14 cellular contexts compared by ENCODE assay signal in genomic region chr9:34576943-34577634, GRCh38. TPM values are rescaled to one million over a fixed set of nuclear protein-coding genes. Genes with fewer than 3 reads are reported as not detected.
DNase-seq lines count a peak whose midpoint lies in the region; ATAC-seq, FAIRE-seq and TF ChIP-seq lines count a peak whose summit lies in the region.
"Had no signal": no experiment of that assay in that cellular context is flagged by ENCODE, and none has a peak within 500 bp of the region (broad histone marks: within the 10 kb centered on the region; RNA-seq: fewer than 3 reads in every experiment).

No MANE protein-coding gene starts in this region.

- H3K27ac Mint-ChIP-seq in activated naive CD8-positive, alpha-beta T cell treated with anti-CD3 and anti-CD28 coated beads, Interleukin-2, amount 10 ng/mL, durations not matched to agents 7 days and 5 days: no peak overlapping the region
- no peak overlapping the region for H3K27ac Mint-ChIP-seq in activated naive CD8-positive, alpha-beta T cell treated with anti-CD3 and anti-CD28 coated beads for 36 hours
- H3K27ac Mint-ChIP-seq in astrocyte (ENCODE audit: unreplicated experiment) (peak overlapping the region; percentile 85), memory B cell (no peak overlapping the region)
- peak overlapping the region; percentile 36 for H3K27ac Mint-ChIP-seq in stimulated activated memory B cell treated with anti-CD40 and anti-IgM and Interleukin-4, amounts not matched to agents 10 μg/mL and 1 μg/mL and 100 μg/mL, for 72 hours
- H3K27ac Mint-ChIP-seq: activated T-helper 2 cell treated with anti-CD3 and anti-CD28 coated beads, Interferon-gamma antibody, Interleukin-2, Interleukin-4, amounts not matched to agents 10 μg/mL and 5 μg/mL and 100 μg/mL, durations not matched to agents 14 hours and 24 hours and 36 hours had no signal

- POLR2A ChIA-PET in activated naive CD8-positive, alpha-beta T cell treated with anti-CD3 and anti-CD28 coated beads, Interleukin-2, amount 10 ng/mL, durations not matched to agents 7 days and 5 days (lab: Charles Lee): no interaction called here

- peaks cover 15% of the 10 kb centered on the region for H4K20me1 ChIP-seq in astrocyte (ENCODE audit: insufficient read depth, low read length)

- no peak overlapping the region for H3K9ac ChIP-seq in astrocyte (ENCODE audit: low read length)

- no peak for DNase-seq in activated naive CD8-positive, alpha-beta T cell treated with anti-CD3 and anti-CD28 coated beads, Interleukin-2, amount 10 ng/mL, durations not matched to agents 7 days and 5 days
- no peak for DNase-seq in activated naive CD8-positive, alpha-beta T cell treated with anti-CD3 and anti-CD28 coated beads for 36 hours
- no peak for DNase-seq in astrocyte (ENCODE audit: low read depth)
- no peak for DNase-seq in memory B cell (ENCODE audit: low spot score in 2 of 2)
- DNase-seq in NCI-H187 (lab: John Stamatoyannopoulos, UW): no peak
- no peak for DNase-seq in GM13977 (ENCODE audit: low spot score)
- no peak for DNase-seq in RKO (ENCODE audit: low spot score)
- DNase-seq: DMS79, SHP77 treated with DMSO at 0.1 percent for 48 hours had no signal

- in situ Hi-C loops in GM13977 (cut with MboI; ENCODE audit: low pct_unique_long_range_greater_than_20kb, low sequenced_read_pairs, unreplicated experiment): loop anchor here (25.0 kb wide), 1 partner anchor 140 kb away; no protein-coding TSS in a partner anchor

- no peak for FAIRE-seq in astrocyte (lab: Jason Lieb, UNC)
- FAIRE-seq: colon, GM12891, islet of Langerhans had no signal

- ATAC-seq in activated naive CD8-positive, alpha-beta T cell treated with anti-CD3 and anti-CD28 coated beads, Interleukin-2, amount 10 ng/mL, durations not matched to agents 7 days and 5 days (ENCODE audit: low read depth): no peak
- no peak for ATAC-seq in memory B cell (ENCODE audit: low read depth)
- ATAC-seq in stimulated activated memory B cell treated with anti-CD40 and anti-IgM and Interleukin-4, amounts not matched to agents 10 μg/mL and 1 μg/mL and 100 μg/mL, for 72 hours: no peak

- no peaks in the 10 kb centered on the region for H3K36me3 ChIP-seq in astrocyte (ENCODE audit: insufficient read depth, low read length)

- peaks cover 4% of the 10 kb centered on the region for H3K4me1 ChIP-seq in astrocyte (ENCODE audit: insufficient read depth, low read length)

- peaks cover 3% of the 10 kb centered on the region for H3K4me1 Mint-ChIP-seq in activated naive CD8-positive, alpha-beta T cell treated with anti-CD3 and anti-CD28 coated beads, Interleukin-2, amount 10 ng/mL, durations not matched to agents 7 days and 5 days
- H3K4me1 Mint-ChIP-seq in activated naive CD8-positive, alpha-beta T cell treated with anti-CD3 and anti-CD28 coated beads for 36 hours: peaks cover 3% of the 10 kb centered on the region
- peaks cover 30% of the 10 kb centered on the region for H3K4me1 Mint-ChIP-seq in astrocyte (ENCODE audit: low read depth, unreplicated experiment)
- H3K4me1 Mint-ChIP-seq in memory B cell: peaks cover 13% of the 10 kb centered on the region
- H3K4me1 Mint-ChIP-seq in stimulated activated memory B cell treated with anti-CD40 and anti-IgM and Interleukin-4, amounts not matched to agents 10 μg/mL and 1 μg/mL and 100 μg/mL, for 72 hours: peaks cover 15% of the 10 kb centered on the region

- H3K9me3 Mint-ChIP-seq in activated naive CD8-positive, alpha-beta T cell treated with anti-CD3 and anti-CD28 coated beads, Interleukin-2, amount 10 ng/mL, durations not matched to agents 7 days and 5 days: no peaks in the 10 kb centered on the region
- no peaks in the 10 kb centered on the region for H3K9me3 Mint-ChIP-seq in activated naive CD8-positive, alpha-beta T cell treated with anti-CD3 and anti-CD28 coated beads for 36 hours
- H3K9me3 Mint-ChIP-seq in astrocyte (ENCODE audit: unreplicated experiment) (no peaks in the 10 kb centered on the region), memory B cell (no peaks in the 10 kb centered on the region)
- no peaks in the 10 kb centered on the region for H3K9me3 Mint-ChIP-seq in stimulated activated memory B cell treated with anti-CD40 and anti-IgM and Interleukin-4, amounts not matched to agents 10 μg/mL and 1 μg/mL and 100 μg/mL, for 72 hours
- H3K9me3 Mint-ChIP-seq: activated T-helper 2 cell treated with anti-CD3 and anti-CD28 coated beads, Interferon-gamma antibody, Interleukin-2, Interleukin-4, amounts not matched to agents 10 μg/mL and 5 μg/mL and 100 μg/mL, durations not matched to agents 14 hours and 24 hours and 36 hours had no signal

- no peak overlapping the region for H2AFZ ChIP-seq in astrocyte (ENCODE audit: low read depth, low read length)

- peak overlapping the region; percentile 76 for H3K4me2 ChIP-seq in astrocyte (ENCODE audit: low read length)

- peak overlapping the region; percentile 59 for H3K4me3 Mint-ChIP-seq in activated naive CD8-positive, alpha-beta T cell treated with anti-CD3 and anti-CD28 coated beads, Interleukin-2, amount 10 ng/mL, durations not matched to agents 7 days and 5 days
- no peak overlapping the region for H3K4me3 Mint-ChIP-seq in activated naive CD8-positive, alpha-beta T cell treated with anti-CD3 and anti-CD28 coated beads for 36 hours
- H3K4me3 Mint-ChIP-seq in astrocyte (ENCODE audit: unreplicated experiment) (peak overlapping the region; percentile 78), memory B cell (peak overlapping the region; percentile 64)
- peak overlapping the region; percentile 72 for H3K4me3 Mint-ChIP-seq in stimulated activated memory B cell treated with anti-CD40 and anti-IgM and Interleukin-4, amounts not matched to agents 10 μg/mL and 1 μg/mL and 100 μg/mL, for 72 hours

- TF ChIP-seq CTCF in astrocyte (IDR thresholded peaks at IDR 0.05; ENCODE audit: insufficient read depth, low read depth, low read length): no peak
- TF ChIP-seq CTCF in GM13977 (IDR thresholded peaks at IDR 0.05; ENCODE audit: extremely low read depth, insufficient read depth, missing control alignments): no peak

- peaks cover 49% of the 10 kb centered on the region for H3K27me3 Mint-ChIP-seq in activated naive CD8-positive, alpha-beta T cell treated with anti-CD3 and anti-CD28 coated beads, Interleukin-2, amount 10 ng/mL, durations not matched to agents 7 days and 5 days
- H3K27me3 Mint-ChIP-seq in activated naive CD8-positive, alpha-beta T cell treated with anti-CD3 and anti-CD28 coated beads for 36 hours: peaks cover 67% of the 10 kb centered on the region
- H3K27me3 Mint-ChIP-seq in astrocyte (ENCODE audit: low read depth, unreplicated experiment): peaks cover 25% of the 10 kb centered on the region
- peaks cover 40% of the 10 kb centered on the region for H3K27me3 Mint-ChIP-seq in memory B cell
- H3K27me3 Mint-ChIP-seq in stimulated activated memory B cell treated with anti-CD40 and anti-IgM and Interleukin-4, amounts not matched to agents 10 μg/mL and 1 μg/mL and 100 μg/mL, for 72 hours: peaks cover 81% of the 10 kb centered on the region

- no peaks in the 10 kb centered on the region for H3K9me3 ChIP-seq in astrocyte (ENCODE audit: insufficient read depth, low read depth, low read length)

- peaks cover 52% of the 10 kb centered on the region for H3K27me3 ChIP-seq in astrocyte (ENCODE audit: insufficient read depth, low read length)

- H3K79me2 ChIP-seq in astrocyte (ENCODE audit: insufficient read depth, low read length): no peaks in the 10 kb centered on the region

- H3K27ac ChIP-seq in astrocyte (ENCODE audit: low read depth, low read length): no peak overlapping the region

- H3K36me3 Mint-ChIP-seq in activated naive CD8-positive, alpha-beta T cell treated with anti-CD3 and anti-CD28 coated beads, Interleukin-2, amount 10 ng/mL, durations not matched to agents 7 days and 5 days: no peaks in the 10 kb centered on the region
- no peaks in the 10 kb centered on the region for H3K36me3 Mint-ChIP-seq in activated naive CD8-positive, alpha-beta T cell treated with anti-CD3 and anti-CD28 coated beads for 36 hours
- H3K36me3 Mint-ChIP-seq in astrocyte (ENCODE audit: low read depth, unreplicated experiment): no peaks in the 10 kb centered on the region
- H3K36me3 Mint-ChIP-seq in memory B cell: no peaks in the 10 kb centered on the region
- no peaks in the 10 kb centered on the region for H3K36me3 Mint-ChIP-seq in stimulated activated memory B cell treated with anti-CD40 and anti-IgM and Interleukin-4, amounts not matched to agents 10 μg/mL and 1 μg/mL and 100 μg/mL, for 72 hours

- no peak overlapping the region for H3K4me3 ChIP-seq in astrocyte (ENCODE audit: insufficient read depth, low read depth, low read length)

RNA-seq across cellular contexts. Expression of gene CNTFR, which starts 12.4 kb away (rescaled TPM):
- total RNA-seq in activated naive CD8-positive, alpha-beta T cell treated with anti-CD3 and anti-CD28 coated beads, Interleukin-2, amount 10 ng/mL, durations not matched to agents 7 days and 5 days: not detected
- total RNA-seq in activated naive CD8-positive, alpha-beta T cell treated with anti-CD3 and anti-CD28 coated beads for 36 hours: not detected
- 6.6 and 7.4 TPM in 2 replicates for total RNA-seq in astrocyte
- total RNA-seq: activated T-helper 2 cell treated with anti-CD3 and anti-CD28 coated beads, Interferon-gamma antibody, Interleukin-2, Interleukin-4, amounts not matched to agents 10 μg/mL and 5 μg/mL and 100 μg/mL, durations not matched to agents 14 hours and 24 hours and 36 hours had no signal

RNA-seq across cellular contexts. Expression of gene RPP25L, which starts 34.8 kb away (rescaled TPM):
- total RNA-seq in activated naive CD8-positive, alpha-beta T cell treated with anti-CD3 and anti-CD28 coated beads, Interleukin-2, amount 10 ng/mL, durations not matched to agents 7 days and 5 days: 10 to 100 TPM; 27.2 to 29.3 TPM
- total RNA-seq in activated naive CD8-positive, alpha-beta T cell treated with anti-CD3 and anti-CD28 coated beads for 36 hours: 10 to 100 TPM; 31.6 to 34.6 TPM
- 13.9 TPM in 2 replicates for total RNA-seq in astrocyte

RNA-seq across cellular contexts. Expression of gene DCTN3, which starts 43.2 kb away (rescaled TPM):
- total RNA-seq in activated naive CD8-positive, alpha-beta T cell treated with anti-CD3 and anti-CD28 coated beads, Interleukin-2, amount 10 ng/mL, durations not matched to agents 7 days and 5 days: 100 to 1,000 TPM; 121 to 122 TPM
- 10 to 100 TPM; 62.9 to 63.0 TPM for total RNA-seq in activated naive CD8-positive, alpha-beta T cell treated with anti-CD3 and anti-CD28 coated beads for 36 hours
- 93.0 and 94.8 TPM in 2 replicates for total RNA-seq in astrocyte

RNA-seq across cellular contexts. Expression of gene ARID3C, which starts 51.8 kb away (rescaled TPM):
- total RNA-seq in activated naive CD8-positive, alpha-beta T cell treated with anti-CD3 and anti-CD28 coated beads, Interleukin-2, amount 10 ng/mL, durations not matched to agents 7 days and 5 days: not detected
- under 1 TPM in 1 of 2 experiments, not detected in 1; 0.31 TPM for total RNA-seq in activated naive CD8-positive, alpha-beta T cell treated with anti-CD3 and anti-CD28 coated beads for 36 hours
- 0.16 and 0.19 TPM in 2 replicates for total RNA-seq in astrocyte

RNA-seq across cellular contexts. Expression of gene ENHO, which starts 54.3 kb away (rescaled TPM):
- total RNA-seq in activated naive CD8-positive, alpha-beta T cell treated with anti-CD3 and anti-CD28 coated beads, Interleukin-2, amount 10 ng/mL, durations not matched to agents 7 days and 5 days: not detected
- under 1 TPM in 1 of 2 experiments, not detected in 1; 0.27 TPM for total RNA-seq in activated naive CD8-positive, alpha-beta T cell treated with anti-CD3 and anti-CD28 coated beads for 36 hours
- 0.55 and 1.1 TPM in 2 replicates for total RNA-seq in astrocyte
- total RNA-seq: activated T-helper 2 cell treated with anti-CD3 and anti-CD28 coated beads, Interferon-gamma antibody, Interleukin-2, Interleukin-4, amounts not matched to agents 10 μg/mL and 5 μg/mL and 100 μg/mL, durations not matched to agents 14 hours and 24 hours and 36 hours had no signal

Comparison
In these comparisons a context has a peak if more than half of its experiments do, and no peak if none do; other contexts are left out.
1. H3K27ac Mint-ChIP-seq: peak in astrocyte (single experiment) and stimulated activated memory B cell treated with anti-CD40 and anti-IgM and Interleukin-4, amounts not matched to agents 10 μg/mL and 1 μg/mL and 100 μg/mL, for 72 hours (single experiment); none in activated naive CD8-positive, alpha-beta T cell treated with anti-CD3 and anti-CD28 coated beads, Interleukin-2, amount 10 ng/mL, durations not matched to agents 7 days and 5 days (single experiment), activated naive CD8-positive, alpha-beta T cell treated with anti-CD3 and anti-CD28 coated beads for 36 hours (single experiment) and memory B cell (single experiment).